In the genomic region with DNA sequence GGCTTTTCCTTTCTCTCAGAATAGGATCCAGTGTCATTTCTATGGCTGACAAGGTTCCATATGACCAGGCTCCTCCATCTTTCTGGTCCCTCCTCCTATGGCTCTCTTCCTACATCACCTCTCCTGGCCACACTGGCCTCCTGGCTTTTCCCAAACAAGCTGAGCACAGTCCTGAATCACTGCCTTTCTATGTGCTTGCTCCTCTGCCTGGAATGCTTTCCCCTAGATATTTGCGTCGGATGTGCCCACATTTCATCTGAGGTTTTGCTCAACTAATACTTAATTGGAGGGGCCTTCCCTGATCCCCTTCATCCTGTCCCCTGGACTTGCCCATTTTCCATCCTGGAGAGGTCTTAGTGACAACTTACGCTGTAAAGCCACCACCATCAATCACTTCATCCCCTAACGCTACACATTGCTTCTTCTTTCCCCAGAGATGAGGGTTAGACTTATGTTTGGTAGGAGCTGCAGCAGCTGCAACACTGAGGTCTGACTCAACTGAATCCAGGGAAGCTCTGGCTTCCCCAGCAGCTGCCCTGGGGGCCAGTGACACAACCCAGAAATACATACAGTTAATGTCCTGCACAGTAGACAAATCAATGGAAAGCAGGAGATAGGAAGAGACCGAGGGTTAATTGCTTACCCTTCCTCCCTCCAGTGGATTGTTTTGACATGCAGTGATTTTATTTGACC, we compare ENCODE assay signal across 20 cellular contexts. TPM values are rescaled to one million over a fixed set of nuclear protein-coding genes. Genes with fewer than 3 reads are reported as not detected.
DNase-seq lines count a peak whose midpoint lies in the region; ATAC-seq and TF ChIP-seq lines count a peak whose summit lies in the region.
"Had no signal": no experiment of that assay in that cellular context is flagged by ENCODE, and none has a peak within 500 bp of the region (broad histone marks: within the 10 kb centered on the region; RNA-seq: fewer than 3 reads in every experiment).

No MANE protein-coding gene starts in this region.

- H3K4me1 ChIP-seq in HEK293 (ENCODE audit: control insufficient read depth, insufficient read depth, low read length): 0 out of 2 replicates have a peak, but pooled peaks cover 7% of the 10 kb centered on the region
- H3K4me1 ChIP-seq in adrenal gland (replicated peaks in 1 of 2): peaks cover 0 to 13% of the 10 kb centered on the region in 2 donors

- no peak for TF ChIP-seq POLR2A in adrenal gland (IDR thresholded peaks at IDR 0.05)

- DNase-seq in AG08395 (ENCODE audit: low spot score): peak; percentile 78
- peak; percentile 58 for DNase-seq in amniotic epithelial cell (ENCODE audit: low read depth)
- DNase-seq in foreskin fibroblast: peak; percentile 75 to 86
- no peak for DNase-seq in adrenal gland
- no peak for DNase-seq in type B pancreatic cell (ENCODE audit: extremely low spot score, unreplicated experiment)
- DNase-seq in AML-193 (lab: John Stamatoyannopoulos, UW): no peak
- no peak for DNase-seq in natural killer cell
- DNase-seq: activated T-cell treated with anti-CD3 and anti-CD28 coated beads, Interleukin-2, amount 50 U/mL, for 1 hour; GDM1; H7; NCI-H187 treated with DMSO at 0.1 percent for 48 hours; NCI-H526 treated with DMSO at 0.1 percent for 48 hours; retina; stomach had no signal

- H3K4me3 Mint-ChIP-seq in type B pancreatic cell: no peak overlapping the region
- no peak overlapping the region for H3K4me3 Mint-ChIP-seq in natural killer cell
- H3K4me3 Mint-ChIP-seq: activated naive CD4-positive, alpha-beta T cell treated with anti-CD3 and anti-CD28 coated beads, Interleukin-2, amount 50 U/mL, for 24 hours; neural crest cell had no signal

- no peaks in the 10 kb centered on the region for H3K27me3 Mint-ChIP-seq in type B pancreatic cell
- peaks cover 0 to 3% of the 10 kb centered on the region in 2 donors for H3K27me3 Mint-ChIP-seq in natural killer cell (ENCODE audit: low read depth in 2 of 2)
- H3K27me3 Mint-ChIP-seq: activated naive CD4-positive, alpha-beta T cell treated with anti-CD3 and anti-CD28 coated beads, Interleukin-2, amount 50 U/mL, for 24 hours had no signal

- H3K27me3 ChIP-seq in adrenal gland: no peaks in the 10 kb centered on the region
- H3K27me3 ChIP-seq: stomach had no signal

- H3K36me3 ChIP-seq in HEK293 (ENCODE audit: control insufficient read depth in 2 of 2, insufficient read depth in 1 of 2, low read length in 2 of 2) (no peaks in the 10 kb centered on the region), adrenal gland (replicated peaks in 1 of 2) (no peaks in the 10 kb centered on the region)
- H3K36me3 ChIP-seq: stomach had no signal

- no peak overlapping the region for H3K27ac ChIP-seq in HEK293 (ENCODE audit: extremely low read depth, low read depth, low read length)
- H3K27ac ChIP-seq in adrenal gland: no peak overlapping the region
- H3K27ac ChIP-seq: PC-9, stomach had no signal

- no peaks in the 10 kb centered on the region for H3K9me3 ChIP-seq in HEK293 (ENCODE audit: control insufficient read depth, insufficient read depth, low read depth, low read length)
- no peaks in the 10 kb centered on the region for H3K9me3 ChIP-seq in adrenal gland (replicated peaks in 1 of 3)
- H3K9me3 ChIP-seq: stomach had no signal

- CTCF ChIA-PET in HEK293 (lab: Yijun Ruan, JAX): interaction anchor here (0.7 to 2.6 kb wide), 3 partner anchors 9 to 504 kb away, joined by 3 to 16 read pairs (median 5); no protein-coding TSS in a partner anchor

- POLR2A ChIA-PET in HEK293 (lab: Yijun Ruan, JAX): interaction anchor here (0.7 to 1.4 kb wide), 2 partner anchors 10 to 72 kb away, joined by 3 to 5 read pairs; no protein-coding TSS in a partner anchor

- no peak for ATAC-seq in natural killer cell

- peaks cover 4% of the 10 kb centered on the region for H3K4me1 Mint-ChIP-seq in type B pancreatic cell (ENCODE audit: unreplicated experiment)
- no peaks in the 10 kb centered on the region for H3K4me1 Mint-ChIP-seq in natural killer cell
- H3K4me1 Mint-ChIP-seq: neural crest cell had no signal

- H3K9me3 Mint-ChIP-seq in type B pancreatic cell (no peaks in the 10 kb centered on the region), natural killer cell (no peaks in the 10 kb centered on the region)
- H3K9me3 Mint-ChIP-seq: neural crest cell had no signal

- intact Hi-C loops in adrenal gland (cut with DNase I): no loop called here
- intact Hi-C loops in natural killer cell (cut with micrococcal nuclease): no loop called here

- 89 to 99% (median 90%) methylated on average over 5 of the region's 5 CpGs for WGBS in adrenal gland, 4 donors

- H3K27ac Mint-ChIP-seq in type B pancreatic cell (no peak overlapping the region), natural killer cell (no peak overlapping the region)
- H3K27ac Mint-ChIP-seq: activated naive CD4-positive, alpha-beta T cell treated with anti-CD3 and anti-CD28 coated beads, Interleukin-2, amount 50 U/mL, for 24 hours had no signal

- no peaks in the 10 kb centered on the region for H3K36me3 Mint-ChIP-seq in type B pancreatic cell
- no peaks in the 10 kb centered on the region for H3K36me3 Mint-ChIP-seq in natural killer cell
- H3K36me3 Mint-ChIP-seq: activated naive CD4-positive, alpha-beta T cell treated with anti-CD3 and anti-CD28 coated beads, Interleukin-2, amount 50 U/mL, for 24 hours had no signal

- H3K4me3 ChIP-seq in HEK293 (ENCODE audit: low read depth, low read length) (no peak overlapping the region), foreskin fibroblast (ENCODE audit: low read depth in 1 of 2, low read length in 2 of 2) (no peak overlapping the region), adrenal gland (no peak overlapping the region)
- H3K4me3 ChIP-seq: lung, PC-9, stomach had no signal

- TF ChIP-seq CTCF in HEK293 (tag by site-specific recombination; IDR thresholded peaks at IDR 0.05) (no peak), foreskin fibroblast (IDR thresholded peaks at IDR 0.05; ENCODE audit: low read depth, low read length) (no peak), adrenal gland (IDR thresholded peaks at IDR 0.05) (no peak), type B pancreatic cell (conservative IDR thresholded peaks at IDR 0.05) (no peak), natural killer cell (IDR thresholded peaks at IDR 0.05) (no peak)

TF ChIP-seq in HEK293, 187 proteins besides CTCF, POLR2A, EP300 and RAD21:
- TF ChIP-seq ZNF133 (tag by site-specific recombination; IDR thresholded peaks at IDR 0.05): no peak
- TF ChIP-seq GLIS1 (tag by site-specific recombination; IDR thresholded peaks at IDR 0.05): 0 out of 2 replicates have a peak, but pooled peaks have one; percentile 9
- no peak for TF ChIP-seq PRDM10 (tag by site-specific recombination; IDR thresholded peaks at IDR 0.05)
- TF ChIP-seq ZNF549 (tag by site-specific recombination; IDR thresholded peaks at IDR 0.05): no peak

RNA-seq across cellular contexts. Expression of gene QPCT, which starts 42.9 kb away (rescaled TPM):
- total RNA-seq in adrenal gland (100 to 1,000 TPM in 7 of 8 donors, 10 to 100 TPM in 1; 83.1 to 554 (median 207) TPM), type B pancreatic cell (ENCODE audit: low replicate concordance) (0.72 and 15.8 TPM in 2 replicates), natural killer cell (1 to 10 TPM in 2 of 3 donors, under 1 TPM in 1; 0.38 to 2.1 (median 2.1) TPM)
- 100 to 1,000 TPM in 2 of 3 donors, 10 to 100 TPM in 1; 30.6 to 746 (median 180) TPM for polyA plus RNA-seq in adrenal gland
- total RNA-seq: MCF 10A, neural crest cell had no signal

Comparison
In these comparisons a context has a peak if more than half of its experiments do, and no peak if none do; other contexts are left out.
1. DNase-seq: peak in AG08395 (single experiment), amniotic epithelial cell (single experiment) and foreskin fibroblast (2 of 2); none in adrenal gland (0 of 7), type B pancreatic cell (single experiment), AML-193 (0 of 2) and natural killer cell (single experiment).